22 cellular contexts compared by ENCODE assay signal in genomic region chr1:45407888-45408287, GRCh38.
"Had no signal": no experiment of that assay in that cellular context is flagged by ENCODE, and none has a peak within 500 bp of the region (broad histone marks: within the 10 kb centered on the region; RNA-seq: fewer than 3 reads in every experiment).

No MANE protein-coding gene starts in this region.

- H3K27me3 Mint-ChIP-seq: activated CD4-positive, alpha-beta memory T cell treated with anti-CD3 and anti-CD28 coated beads for 36 hours; naive thymus-derived CD4-positive, alpha-beta T cell had no signal

- H3K36me3 Mint-ChIP-seq: activated CD4-positive, alpha-beta memory T cell treated with anti-CD3 and anti-CD28 coated beads for 36 hours; stimulated activated effector memory CD8-positive, alpha-beta T cell treated with anti-CD3 and anti-CD28 coated beads, Interleukin-12 subunit alpha, Interleukin-12 subunit beta, amount 100 ng/mL, for 72 hours had no signal

- ATAC-seq: foreskin keratinocyte; left lobe of liver; naive thymus-derived CD4-positive, alpha-beta T cell; sciatic nerve; stimulated activated effector memory CD8-positive, alpha-beta T cell treated with anti-CD3 and anti-CD28 coated beads, Interleukin-12 subunit alpha, Interleukin-12 subunit beta, amount 100 ng/mL, for 72 hours had no signal

- FAIRE-seq: kidney, small intestine had no signal

- H3K36me3 ChIP-seq: ascending aorta, lower lobe of right lung, transverse colon, uterus had no signal

- H3K27me3 ChIP-seq: ascending aorta, foreskin keratinocyte, transverse colon, uterus had no signal

- H3K4me1 ChIP-seq: ascending aorta, lower lobe of right lung, uterus had no signal

- DNase-seq: activated CD4-positive, alpha-beta memory T cell treated with anti-CD3 and anti-CD28 coated beads for 36 hours; activated CD4-positive, alpha-beta T cell treated with anti-CD3 and anti-CD28 coated beads for 4 hours; activated CD4-positive, CD25-positive, alpha-beta regulatory T cell; activated effector memory CD4-positive, alpha-beta T cell treated with anti-CD3 and anti-CD28 coated beads, Interleukin-2, amount 50 U/mL, for 16 hours; activated naive CD4-positive, alpha-beta T cell treated with anti-CD3 and anti-CD28 coated beads, Interleukin-2, amount 50 U/mL, for 16 hours; central memory CD4-positive, alpha-beta T cell; effector memory CD4-positive, alpha-beta T cell; foreskin keratinocyte; kidney; lower lobe of right lung; naive thymus-derived CD4-positive, alpha-beta T cell; posterior cingulate gyrus; small intestine; stimulated activated CD4-positive, alpha-beta T cell treated with anti-CD3 and anti-CD28 coated beads, Interleukin-2, amount 100 ng/mL, for 24 hours; T1000; transverse colon; uterus had no signal

- H3K9me3 Mint-ChIP-seq: activated CD4-positive, alpha-beta memory T cell treated with anti-CD3 and anti-CD28 coated beads for 36 hours; naive thymus-derived CD4-positive, alpha-beta T cell; neural crest cell; stimulated activated effector memory CD8-positive, alpha-beta T cell treated with anti-CD3 and anti-CD28 coated beads, Interleukin-12 subunit alpha, Interleukin-12 subunit beta, amount 100 ng/mL, for 72 hours had no signal

- H3K9me3 ChIP-seq: ascending aorta, lower lobe of right lung, transverse colon, uterus had no signal

- H3K4me3 ChIP-seq: ascending aorta, lower lobe of right lung, transverse colon, uterus had no signal

- H3K27ac Mint-ChIP-seq: activated CD4-positive, alpha-beta memory T cell treated with anti-CD3 and anti-CD28 coated beads for 36 hours; naive thymus-derived CD4-positive, alpha-beta T cell; stimulated activated effector memory CD8-positive, alpha-beta T cell treated with anti-CD3 and anti-CD28 coated beads, Interleukin-12 subunit alpha, Interleukin-12 subunit beta, amount 100 ng/mL, for 72 hours had no signal

- H3K4me3 Mint-ChIP-seq: activated CD4-positive, alpha-beta memory T cell treated with anti-CD3 and anti-CD28 coated beads for 36 hours; naive thymus-derived CD4-positive, alpha-beta T cell; neural crest cell; stimulated activated effector memory CD8-positive, alpha-beta T cell treated with anti-CD3 and anti-CD28 coated beads, Interleukin-12 subunit alpha, Interleukin-12 subunit beta, amount 100 ng/mL, for 72 hours had no signal

- H3K27ac ChIP-seq: ascending aorta, foreskin keratinocyte, lower lobe of right lung, transverse colon, uterus had no signal
